Comparison of ENCODE assay signal across 15 cellular contexts in the genomic region with DNA sequence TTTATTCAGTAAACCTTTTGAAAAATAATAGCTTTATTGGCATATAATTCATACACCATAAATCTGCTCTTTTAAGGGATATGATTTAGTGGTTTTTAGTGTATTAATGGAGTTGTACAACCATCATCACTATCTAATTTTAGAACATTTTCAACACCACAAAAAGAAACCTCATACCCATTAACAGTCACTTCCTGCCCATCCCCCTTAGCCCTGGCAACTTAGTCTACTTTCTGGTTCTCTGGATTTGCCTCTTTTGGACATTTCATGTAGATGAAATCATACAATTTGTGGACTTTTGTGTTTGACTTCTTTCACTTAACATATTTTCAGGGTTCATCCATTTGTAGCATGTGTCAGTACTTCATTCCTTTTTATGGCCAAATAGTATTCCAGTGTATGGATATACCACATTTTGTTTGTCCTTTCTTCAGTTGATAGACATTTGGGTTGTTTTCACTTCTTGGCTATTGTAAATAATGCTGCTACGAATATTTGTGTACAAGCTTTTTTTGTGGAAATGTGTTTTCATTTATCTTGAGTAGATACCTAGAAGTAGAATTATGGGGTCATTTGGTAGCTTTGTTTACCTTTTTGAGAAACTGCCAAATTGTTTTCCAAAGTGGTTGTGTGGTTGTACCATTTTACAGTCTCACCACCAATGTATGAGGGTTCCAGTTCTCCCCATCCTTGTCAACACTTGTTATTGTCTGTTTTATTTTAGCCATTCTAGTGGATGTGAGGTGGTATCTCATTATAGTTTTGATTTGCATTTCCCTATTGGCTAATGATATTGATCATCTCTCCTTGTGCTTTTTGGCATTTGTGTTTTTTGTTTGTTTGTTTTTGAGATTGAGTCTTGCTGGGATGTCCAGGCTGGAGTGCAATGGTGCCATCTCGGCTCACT. TPM values are rescaled to one million over a fixed set of nuclear protein-coding genes. Genes with fewer than 3 reads are reported as not detected.
DNase-seq lines count a peak whose midpoint lies in the region; ATAC-seq and FAIRE-seq lines count a peak whose summit lies in the region.
"Had no signal": no experiment of that assay in that cellular context is flagged by ENCODE, and none has a peak within 500 bp of the region (broad histone marks: within the 10 kb centered on the region; RNA-seq: fewer than 3 reads in every experiment).

No MANE protein-coding gene starts in this region.

- H3K27me3 Mint-ChIP-seq in activated T-cell treated with anti-CD3 and anti-CD28 coated beads, Interleukin-2, amount 50 U/mL, for 72 hours (ENCODE audit: low read depth) = no peaks in the 10 kb centered on the region
- no peaks in the 10 kb centered on the region for H3K27me3 Mint-ChIP-seq in effector memory CD8-positive, alpha-beta T cell

- H3K27ac Mint-ChIP-seq in activated T-cell treated with anti-CD3 and anti-CD28 coated beads, Interleukin-2, amount 50 U/mL, for 72 hours = peak overlapping the region; percentile 31
- peak overlapping the region in 1 of 2 donors; percentile 69 for H3K27ac Mint-ChIP-seq in effector memory CD8-positive, alpha-beta T cell

- H3K9me3 ChIP-seq in subcutaneous abdominal adipose tissue (ENCODE audit: control insufficient read depth in 5 of 5, low read length in 5 of 5) (peaks cover 0 to 4% (median 0%) of the 10 kb centered on the region in 5 donors), small intestine (ENCODE audit: control insufficient read depth, low read depth) (no peaks in the 10 kb centered on the region)

- H3K36me3 Mint-ChIP-seq in activated T-cell treated with anti-CD3 and anti-CD28 coated beads, Interleukin-2, amount 50 U/mL, for 72 hours (ENCODE audit: insufficient read depth in 2 of 2) = peaks cover 7 to 19% of the 10 kb centered on the region in 2 donors
- peaks cover 16% of the 10 kb centered on the region for H3K36me3 Mint-ChIP-seq in effector memory CD8-positive, alpha-beta T cell (ENCODE audit: insufficient read depth)

- H3K4me1 ChIP-seq in subcutaneous abdominal adipose tissue (ENCODE audit: control insufficient read depth in 5 of 5, insufficient read depth in 5 of 5, low read length in 5 of 5) (peaks cover 34 to 75% (median 61%) of the 10 kb centered on the region in 5 donors), small intestine (ENCODE audit: control insufficient read depth in 2 of 2, insufficient read depth in 1 of 2, low read depth in 1 of 2, low read length in 1 of 2) (peaks cover 13 to 34% of the 10 kb centered on the region in 2 donors)

- H3K9me3 Mint-ChIP-seq in activated T-cell treated with anti-CD3 and anti-CD28 coated beads, Interleukin-2, amount 50 U/mL, for 72 hours = peaks cover 3 to 5% of the 10 kb centered on the region in 2 donors
- peaks cover 0 to 5% of the 10 kb centered on the region in 2 donors for H3K9me3 Mint-ChIP-seq in effector memory CD8-positive, alpha-beta T cell

- no peak for FAIRE-seq in small intestine (lab: Jason Lieb, UNC)

- H3K4me3 Mint-ChIP-seq in activated T-cell treated with anti-CD3 and anti-CD28 coated beads, Interleukin-2, amount 50 U/mL, for 72 hours = peak overlapping the region in 1 of 2 donors; percentile 44
- peak overlapping the region; percentile 61 for H3K4me3 Mint-ChIP-seq in effector memory CD8-positive, alpha-beta T cell

- H3K4me3 ChIP-seq in subcutaneous abdominal adipose tissue (ENCODE audit: low read depth in 1 of 5, low read length in 5 of 5) (no peak overlapping the region), small intestine (ENCODE audit: low read depth in 1 of 2, low read length in 2 of 2) (no peak overlapping the region)
- H3K4me3 ChIP-seq: HAP-1, skin epidermis had no signal

- H3K27ac ChIP-seq in subcutaneous abdominal adipose tissue (ENCODE audit: low read depth, low read length) (peak overlapping the region; percentile 85), small intestine (ENCODE audit: low read depth in 1 of 2, low read length in 1 of 2) (no peak overlapping the region)

- H3K27me3 ChIP-seq in subcutaneous abdominal adipose tissue (ENCODE audit: control insufficient read depth in 5 of 5, insufficient read depth in 4 of 5, low read length in 5 of 5) (no peaks in the 10 kb centered on the region), small intestine (ENCODE audit: control insufficient read depth in 2 of 2, insufficient read depth in 2 of 2, low read length in 2 of 2) (no peaks in the 10 kb centered on the region)

- peaks cover 48% of the 10 kb centered on the region for H3K4me1 Mint-ChIP-seq in activated T-cell treated with anti-CD3 and anti-CD28 coated beads, Interleukin-2, amount 50 U/mL, for 72 hours (ENCODE audit: low read depth)
- H3K4me1 Mint-ChIP-seq in effector memory CD8-positive, alpha-beta T cell (ENCODE audit: low read depth in 2 of 2) = peaks cover 50 to 83% of the 10 kb centered on the region in 2 donors

- H3K36me3 ChIP-seq in subcutaneous abdominal adipose tissue (ENCODE audit: control insufficient read depth in 5 of 5, insufficient read depth in 5 of 5, low read length in 5 of 5) = peaks cover 0 to 3% (median 0%) of the 10 kb centered on the region in 5 donors
- no peaks in the 10 kb centered on the region for H3K36me3 ChIP-seq in small intestine (ENCODE audit: control insufficient read depth in 2 of 2, insufficient read depth in 2 of 2, low read length in 2 of 2)

- 93 to 96% (median 94%) methylated on average over 2 of the region's 2 CpGs for WGBS in small intestine, 3 donors

- no peak for DNase-seq in activated T-cell treated with anti-CD3 and anti-CD28 coated beads, Interleukin-2, amount 50 U/mL, for 72 hours
- DNase-seq in activated T-cell treated with anti-CD3 and anti-CD28 coated beads for 4 hours (no peak), RPMI8226 (peak; percentile 36), NCI-H1417 (lab: John Stamatoyannopoulos, UW) (no peak), small intestine (no peak)
- peak in 1 of 3 experiments; percentile 27 for DNase-seq in effector memory CD8-positive, alpha-beta T cell
- DNase-seq: activated effector memory CD4-positive, alpha-beta T cell treated with Interleukin-2 at 50 U/mL for 16 hours; AML-193; hypothalamus; NCI-H524 treated with DMSO at 0.1 percent for 48 hours; stimulated activated CD8-positive, alpha-beta memory T cell treated with anti-CD3 and anti-CD28 coated beads, Interleukin-4, amount 100 ng/mL, for 48 hours had no signal

- no peak overlapping the region for H3K9ac ChIP-seq in subcutaneous abdominal adipose tissue (ENCODE audit: low read length in 5 of 5)

- no peak for ATAC-seq in activated T-cell treated with anti-CD3 and anti-CD28 coated beads, Interleukin-2, amount 50 U/mL, for 72 hours (replicated peaks in 1 of 2)
- peak; percentile 23 for ATAC-seq in effector memory CD8-positive, alpha-beta T cell (replicated peaks)
- no peak for ATAC-seq in HG03175 (IDR thresholded peaks at IDR 0.05; ENCODE audit: unreplicated experiment)

RNA-seq across cellular contexts. Expression of a gene that starts 45.8 kb away (rescaled TPM):
- 10 to 100 TPM; 47.4 to 68.9 TPM for total RNA-seq in activated T-cell treated with anti-CD3 and anti-CD28 coated beads, Interleukin-2, amount 50 U/mL, for 72 hours
- 10 to 100 TPM; 11.6 to 17.0 (median 12.1) TPM for polyA plus RNA-seq in small intestine
